Comparison of ENCODE assay signal across 13 cellular contexts in the genomic region with DNA sequence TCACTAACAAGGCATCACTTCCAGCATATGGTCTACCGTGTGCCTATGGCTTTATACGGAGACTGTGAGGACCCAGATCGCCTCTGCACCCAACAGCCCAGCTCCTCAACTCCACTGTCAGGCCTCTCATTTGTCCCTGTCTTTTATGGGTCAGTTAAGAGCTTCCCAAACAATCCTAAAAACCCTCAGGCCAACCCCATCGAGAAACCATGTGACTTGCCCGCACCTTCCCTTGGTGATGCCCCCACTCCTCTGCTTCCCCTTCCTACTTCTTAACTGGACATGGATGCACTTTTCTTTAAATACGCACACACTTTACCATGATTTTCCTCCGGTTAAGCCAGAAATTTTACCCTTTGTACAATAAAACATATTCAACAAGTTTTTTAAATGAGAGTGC. TPM values are rescaled to one million over a fixed set of nuclear protein-coding genes. Genes with fewer than 3 reads are reported as not detected.
DNase-seq lines count a peak whose midpoint lies in the region; ATAC-seq, FAIRE-seq and TF ChIP-seq lines count a peak whose summit lies in the region.
"Had no signal": no experiment of that assay in that cellular context is flagged by ENCODE, and none has a peak within 500 bp of the region (broad histone marks: within the 10 kb centered on the region; RNA-seq: fewer than 3 reads in every experiment).

No MANE protein-coding gene starts in this region.

- H4K8ac ChIP-seq in mesenchymal stem cell (ENCODE audit: low read length), result peak overlapping the region; percentile 92

- H3K27ac ChIP-seq in heart left ventricle (peak overlapping the region in 7 of 12 donors; percentile 6 to 68 (median 39)), mesenchymal stem cell (ENCODE audit: low read length, poor library complexity, severe bottlenecking) (peak overlapping the region; percentile 100), A673 (ENCODE audit: low read depth, low read length, poor library complexity, severe bottlenecking) (no peak overlapping the region)

- peak overlapping the region; percentile 98 for H2BK5ac ChIP-seq in mesenchymal stem cell (ENCODE audit: low read depth, low read length, poor library complexity, severe bottlenecking)

- H2BK120ac ChIP-seq in mesenchymal stem cell (ENCODE audit: low read depth, low read length), result no peak overlapping the region

- CTCF ChIA-PET in A673 (lab: Charles Lee), result no interaction called here

- H2BK12ac ChIP-seq in mesenchymal stem cell (ENCODE audit: low read length in 2 of 2), result peak overlapping the region; percentile 67 to 94

- POLR2A ChIA-PET in A673 (lab: Charles Lee; ENCODE audit: low non-redundant PET), result no interaction called here

- intact Hi-C loops in heart left ventricle (cut with DNase I) (no loop called here), Right ventricle myocardium inferior (cut with DNase I) (no loop called here), A673 (cut with micrococcal nuclease; ENCODE audit: unreplicated experiment) (no loop called here)

- H3K27ac Mint-ChIP-seq in T-helper 17 cell, result no peak overlapping the region
- H3K27ac Mint-ChIP-seq: activated CD4-positive, alpha-beta T cell treated with anti-CD3 and anti-CD28 coated beads for 36 hours had no signal

- H3K4me1 ChIP-seq in heart left ventricle, result peaks cover 0 to 6% (median 0%) of the 10 kb centered on the region in 12 donors
- peaks cover 25% of the 10 kb centered on the region for H3K4me1 ChIP-seq in mesenchymal stem cell (ENCODE audit: control insufficient read depth, insufficient read depth, low read depth, low read length)
- H3K4me1 ChIP-seq in A673 (ENCODE audit: insufficient read depth, low read length, poor library complexity, severe bottlenecking), result no peaks in the 10 kb centered on the region

- in situ Hi-C loops in GM13976 (cut with MboI; ENCODE audit: low sequenced_read_pairs, unreplicated experiment), result no loop called here

- H3K79me1 ChIP-seq in mesenchymal stem cell (replicated peaks; ENCODE audit: low read length, poor library complexity, severe bottlenecking), result peaks cover 21% of the 10 kb centered on the region

- H3K14ac ChIP-seq in mesenchymal stem cell (ENCODE audit: low read length in 2 of 2), result no peak overlapping the region

- ATAC-seq in heart left ventricle (no peak), Right ventricle myocardium inferior (no peak), T-helper 17 cell (no peak), HG03175 (IDR thresholded peaks at IDR 0.05; ENCODE audit: unreplicated experiment) (no peak)
- ATAC-seq: activated CD4-positive, alpha-beta T cell treated with anti-CD3 and anti-CD28 coated beads for 36 hours had no signal

- H2AFZ ChIP-seq in mesenchymal stem cell (ENCODE audit: low read depth, low read length), result peak overlapping the region; percentile 47

- no peak overlapping the region for H3K9ac ChIP-seq in mesenchymal stem cell (ENCODE audit: low read length)

- no peak for DNase-seq in heart left ventricle
- DNase-seq in Right ventricle myocardium inferior (ENCODE audit: missing footprints), result no peak
- DNase-seq in T-helper 17 cell, result no peak
- DNase-seq in mesenchymal stem cell, result no peak
- DNase-seq in urothelium cell line (ENCODE audit: low spot score), result peak; percentile 39
- no peak for DNase-seq in GM13976 (ENCODE audit: low spot score)
- DNase-seq in A673 (ENCODE audit: low spot score), result no peak
- DNase-seq: activated CD4-positive, alpha-beta T cell treated with anti-CD3 and anti-CD28 coated beads for 36 hours; DMS79 treated with DMSO at 0.1 percent for 48 hours; H7; KBM-7; NCI-H1930 had no signal

- FAIRE-seq in urothelium cell line (lab: Jason Lieb, UNC), result no peak

- H3K4me3 ChIP-seq in heart left ventricle (no peak overlapping the region), mesenchymal stem cell (ENCODE audit: insufficient read depth in 1 of 2, low read depth in 1 of 2, low read length in 2 of 2) (no peak overlapping the region), A673 (ENCODE audit: low read depth, low read length, poor library complexity, severe bottlenecking) (no peak overlapping the region)

- no peak overlapping the region for H2BK15ac ChIP-seq in mesenchymal stem cell (ENCODE audit: low read depth, poor library complexity, severe bottlenecking)

- peaks cover 6% of the 10 kb centered on the region for H3K27me3 Mint-ChIP-seq in T-helper 17 cell
- H3K27me3 Mint-ChIP-seq: activated CD4-positive, alpha-beta T cell treated with anti-CD3 and anti-CD28 coated beads for 36 hours had no signal

- H3K27me3 ChIP-seq in heart left ventricle (no peaks in the 10 kb centered on the region), mesenchymal stem cell (ENCODE audit: control insufficient read depth in 1 of 2, insufficient read depth in 1 of 2, low read length in 2 of 2) (no peaks in the 10 kb centered on the region), A673 (replicated peaks; ENCODE audit: insufficient read depth, low read depth, low read length, poor library complexity) (no peaks in the 10 kb centered on the region)

- H3K4me2 ChIP-seq in mesenchymal stem cell (ENCODE audit: low read length, poor library complexity, severe bottlenecking), result peak overlapping the region; percentile 53

- peak overlapping the region; percentile 98 for H2AK5ac ChIP-seq in mesenchymal stem cell (ENCODE audit: low read length, severe bottlenecking)

- TF ChIP-seq POLR2A in heart left ventricle (IDR thresholded peaks at IDR 0.05), result no peak

- no peak overlapping the region for H3K23ac ChIP-seq in mesenchymal stem cell (ENCODE audit: low read length in 2 of 2)

- BruUV-seq in A673 (replicated peaks; lab: Mats Ljungman, UMichigan), result no TSS peak

- H3K36me3 ChIP-seq in heart left ventricle (no peaks in the 10 kb centered on the region), mesenchymal stem cell (ENCODE audit: control insufficient read depth in 1 of 2, insufficient read depth in 2 of 2, low read depth in 1 of 2, low read length in 2 of 2) (peaks cover 0 to 26% of the 10 kb centered on the region in 2 experiments), A673 (ENCODE audit: insufficient read depth, low read length, poor library complexity, severe bottlenecking) (no peaks in the 10 kb centered on the region)

- H3K4me3 Mint-ChIP-seq in T-helper 17 cell, result peak overlapping the region; percentile 7
- H3K4me3 Mint-ChIP-seq: activated CD4-positive, alpha-beta T cell treated with anti-CD3 and anti-CD28 coated beads for 36 hours had no signal

- no peaks in the 10 kb centered on the region for H3K36me3 Mint-ChIP-seq in T-helper 17 cell (ENCODE audit: low read depth)

- no peaks in the 10 kb centered on the region for H3K4me1 Mint-ChIP-seq in T-helper 17 cell
- H3K4me1 Mint-ChIP-seq: activated CD4-positive, alpha-beta T cell treated with anti-CD3 and anti-CD28 coated beads for 36 hours had no signal

- H3K18ac ChIP-seq in mesenchymal stem cell (ENCODE audit: low read depth in 1 of 2, low read length in 2 of 2), result peak overlapping the region; percentile 82 to 92

- peaks cover 0 to 4% (median 0%) of the 10 kb centered on the region in 12 donors for H3K9me3 ChIP-seq in heart left ventricle
- no peaks in the 10 kb centered on the region for H3K9me3 ChIP-seq in T-helper 17 cell (ENCODE audit: control insufficient read depth, low read length, poor library complexity, severe bottlenecking)
- no peaks in the 10 kb centered on the region for H3K9me3 ChIP-seq in mesenchymal stem cell (ENCODE audit: control insufficient read depth, low read length)
- no peaks in the 10 kb centered on the region for H3K9me3 ChIP-seq in A673 (ENCODE audit: low read depth, low read length, poor library complexity, severe bottlenecking)

- peak overlapping the region; percentile 56 for H4K91ac ChIP-seq in mesenchymal stem cell (ENCODE audit: low read length)

- 90 to 93% (median 91%) methylated on average over 7 of the region's 7 CpGs for WGBS in heart left ventricle, 4 donors
- 81% methylated on average over 6 of the region's 7 CpGs for WGBS in mesenchymal stem cell

- H3K4ac ChIP-seq in mesenchymal stem cell (ENCODE audit: low read depth in 1 of 2, low read length in 2 of 2), result peak overlapping the region; percentile 51 to 98

- no peak for TF ChIP-seq CTCF in heart left ventricle (IDR thresholded peaks at IDR 0.05)
- TF ChIP-seq CTCF in GM13976 (IDR thresholded peaks at IDR 0.05; ENCODE audit: borderline replicate concordance, control extremely low read depth, extremely low read depth, insufficient read depth, missing control alignments), result no peak
- TF ChIP-seq CTCF in A673 (conservative IDR thresholded peaks at IDR 0.05; ENCODE audit: low read depth, low read length), result no peak

RNA-seq across cellular contexts. Expression of a gene that starts 46.8 kb away (rescaled TPM):
- 1 to 10 TPM in 8 of 9 donors, under 1 TPM in 1; 0.64 to 2.7 (median 1.8) TPM for total RNA-seq in heart left ventricle
- 1 to 10 TPM; 2.1 to 2.3 TPM for polyA plus RNA-seq in heart left ventricle
- 1.6 TPM for total RNA-seq in Right ventricle myocardium inferior
- under 1 TPM; 0.55 to 0.82 TPM for total RNA-seq in T-helper 17 cell
- 10.1 TPM for polyA plus RNA-seq in mesenchymal stem cell (2013, experiment 1 of 2)
- polyA plus RNA-seq in mesenchymal stem cell (2013, experiment 2 of 2), result 10.6 TPM
- total RNA-seq in A673 (2021), result 0.77 and 0.92 TPM in 2 replicates
